1 cellular context compared by ENCODE assay signal in the genomic region with DNA sequence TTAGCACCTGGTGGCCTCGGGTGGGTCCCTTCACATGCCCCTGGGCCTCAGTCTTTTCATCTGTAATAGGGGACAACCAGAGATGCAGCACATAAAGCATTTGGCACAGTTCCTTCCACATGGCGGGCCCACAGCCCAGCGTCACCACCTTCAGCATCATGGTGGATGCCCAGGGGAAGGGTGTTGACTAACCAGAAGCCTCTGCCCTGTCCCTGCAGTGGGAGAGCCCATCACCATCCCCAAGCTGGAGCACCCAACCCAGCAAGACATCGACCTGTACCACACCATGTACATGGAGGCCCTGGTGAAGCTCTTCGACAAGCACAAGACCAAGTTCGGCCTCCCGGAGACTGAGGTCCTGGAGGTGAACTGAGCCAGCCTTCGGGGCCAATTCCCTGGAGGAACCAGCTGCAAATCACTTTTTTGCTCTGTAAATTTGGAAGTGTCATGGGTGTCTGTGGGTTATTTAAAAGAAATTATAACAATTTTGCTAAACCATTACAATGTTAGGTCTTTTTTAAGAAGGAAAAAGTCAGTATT.
TF ChIP-seq lines count a peak whose summit lies in the region.

No MANE protein-coding gene starts in this region.

TF ChIP-seq in SK-N-SH treated with all-trans-retinoic acid at 6 μM for 48 hours, 23 proteins besides CTCF, POLR2A, EP300 and RAD21 (continued from another document):
- TF ChIP-seq, protein P1, sequence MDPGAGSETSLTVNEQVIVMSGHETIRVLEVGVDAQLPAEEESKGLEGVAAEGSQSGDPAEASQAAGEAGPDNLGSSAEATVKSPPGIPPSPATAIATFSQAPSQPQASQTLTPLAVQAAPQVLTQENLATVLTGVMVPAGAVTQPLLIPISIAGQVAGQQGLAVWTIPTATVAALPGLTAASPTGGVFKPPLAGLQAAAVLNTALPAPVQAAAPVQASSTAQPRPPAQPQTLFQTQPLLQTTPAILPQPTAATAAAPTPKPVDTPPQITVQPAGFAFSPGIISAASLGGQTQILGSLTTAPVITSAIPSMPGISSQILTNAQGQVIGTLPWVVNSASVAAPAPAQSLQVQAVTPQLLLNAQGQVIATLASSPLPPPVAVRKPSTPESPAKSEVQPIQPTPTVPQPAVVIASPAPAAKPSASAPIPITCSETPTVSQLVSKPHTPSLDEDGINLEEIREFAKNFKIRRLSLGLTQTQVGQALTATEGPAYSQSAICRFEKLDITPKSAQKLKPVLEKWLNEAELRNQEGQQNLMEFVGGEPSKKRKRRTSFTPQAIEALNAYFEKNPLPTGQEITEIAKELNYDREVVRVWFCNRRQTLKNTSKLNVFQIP (CRISPR knock-in tag; IDR thresholded peaks at IDR 0.05; ENCODE audit: borderline replicate concordance, low read depth) = no peak
- TF ChIP-seq, protein P2, sequence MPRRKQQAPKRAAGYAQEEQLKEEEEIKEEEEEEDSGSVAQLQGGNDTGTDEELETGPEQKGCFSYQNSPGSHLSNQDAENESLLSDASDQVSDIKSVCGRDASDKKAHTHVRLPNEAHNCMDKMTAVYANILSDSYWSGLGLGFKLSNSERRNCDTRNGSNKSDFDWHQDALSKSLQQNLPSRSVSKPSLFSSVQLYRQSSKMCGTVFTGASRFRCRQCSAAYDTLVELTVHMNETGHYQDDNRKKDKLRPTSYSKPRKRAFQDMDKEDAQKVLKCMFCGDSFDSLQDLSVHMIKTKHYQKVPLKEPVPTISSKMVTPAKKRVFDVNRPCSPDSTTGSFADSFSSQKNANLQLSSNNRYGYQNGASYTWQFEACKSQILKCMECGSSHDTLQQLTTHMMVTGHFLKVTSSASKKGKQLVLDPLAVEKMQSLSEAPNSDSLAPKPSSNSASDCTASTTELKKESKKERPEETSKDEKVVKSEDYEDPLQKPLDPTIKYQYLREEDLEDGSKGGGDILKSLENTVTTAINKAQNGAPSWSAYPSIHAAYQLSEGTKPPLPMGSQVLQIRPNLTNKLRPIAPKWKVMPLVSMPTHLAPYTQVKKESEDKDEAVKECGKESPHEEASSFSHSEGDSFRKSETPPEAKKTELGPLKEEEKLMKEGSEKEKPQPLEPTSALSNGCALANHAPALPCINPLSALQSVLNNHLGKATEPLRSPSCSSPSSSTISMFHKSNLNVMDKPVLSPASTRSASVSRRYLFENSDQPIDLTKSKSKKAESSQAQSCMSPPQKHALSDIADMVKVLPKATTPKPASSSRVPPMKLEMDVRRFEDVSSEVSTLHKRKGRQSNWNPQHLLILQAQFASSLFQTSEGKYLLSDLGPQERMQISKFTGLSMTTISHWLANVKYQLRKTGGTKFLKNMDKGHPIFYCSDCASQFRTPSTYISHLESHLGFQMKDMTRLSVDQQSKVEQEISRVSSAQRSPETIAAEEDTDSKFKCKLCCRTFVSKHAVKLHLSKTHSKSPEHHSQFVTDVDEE (CRISPR knock-in tag; IDR thresholded peaks at IDR 0.05) = no peak
- TF ChIP-seq ZNF70 (CRISPR knock-in tag; IDR thresholded peaks at IDR 0.05) = no peak
- no peak for TF ChIP-seq TCF4 (CRISPR knock-in tag; IDR thresholded peaks at IDR 0.05; ENCODE audit: borderline replicate concordance)
